14 cellular contexts compared by ENCODE assay signal in genomic region chr4:105236917-105237311, GRCh38.
DNase-seq lines count a peak whose midpoint lies in the region; ATAC-seq and TF ChIP-seq lines count a peak whose summit lies in the region.
"Had no signal": no experiment of that assay in that cellular context is flagged by ENCODE, and none has a peak within 500 bp of the region (broad histone marks: within the 10 kb centered on the region; RNA-seq: fewer than 3 reads in every experiment).

No MANE protein-coding gene starts in this region.

- no peaks in the 10 kb centered on the region for H3K27me3 Mint-ChIP-seq in activated T-cell treated with anti-CD3 and anti-CD28 coated beads, Interleukin-2, amount 50 U/mL, for 24 hours

- H3K27ac Mint-ChIP-seq in activated T-cell treated with anti-CD3 and anti-CD28 coated beads, Interleukin-2, amount 50 U/mL, for 24 hours: no peak overlapping the region

- DNase-seq in GM12865 (ENCODE audit: low read depth) (peak; percentile 42), putamen (ENCODE audit: low spot score) (no peak), GM19238 (ENCODE audit: insufficient read length, low spot score) (no peak)
- no peak for DNase-seq in activated CD4-positive, CD25-positive, alpha-beta regulatory T cell treated with anti-CD3 and anti-CD28 coated beads, Interleukin-2, amount 50 U/mL, for 72 hours
- no peak for DNase-seq in activated T-cell treated with anti-CD3 and anti-CD28 coated beads, Interleukin-2, amount 50 U/mL, for 24 hours
- DNase-seq: COR-L47, NCI-H2107, WERI-Rb-1 had no signal

- no peak overlapping the region for H3K4me3 ChIP-seq in GM12865 (ENCODE audit: low read depth, low read length)
- H3K4me3 ChIP-seq: A549, esophagus muscularis mucosa, SK-N-MC had no signal

- H3K9me3 Mint-ChIP-seq in activated T-cell treated with anti-CD3 and anti-CD28 coated beads, Interleukin-2, amount 50 U/mL, for 24 hours: no peaks in the 10 kb centered on the region

- H3K4me3 Mint-ChIP-seq in activated T-cell treated with anti-CD3 and anti-CD28 coated beads, Interleukin-2, amount 50 U/mL, for 24 hours: no peak overlapping the region

- ATAC-seq in GM19452 (IDR thresholded peaks at IDR 0.05; ENCODE audit: unreplicated experiment) (peak; percentile 42), HG02870 (IDR thresholded peaks at IDR 0.05; ENCODE audit: unreplicated experiment) (peak; percentile 60), HG03520 (IDR thresholded peaks at IDR 0.05; ENCODE audit: unreplicated experiment) (peak; percentile 34)
- ATAC-seq: A549 had no signal

- TF ChIP-seq CTCF in GM12865 (IDR thresholded peaks at IDR 0.05; ENCODE audit: insufficient read depth, low read depth, low read length, missing control alignments): no peak

- peaks cover 87% of the 10 kb centered on the region for H3K36me3 Mint-ChIP-seq in activated T-cell treated with anti-CD3 and anti-CD28 coated beads, Interleukin-2, amount 50 U/mL, for 24 hours (ENCODE audit: low read depth)

- H3K4me1 Mint-ChIP-seq in activated T-cell treated with anti-CD3 and anti-CD28 coated beads, Interleukin-2, amount 50 U/mL, for 24 hours (ENCODE audit: low read depth): peaks cover 16% of the 10 kb centered on the region
